In the genomic region with DNA sequence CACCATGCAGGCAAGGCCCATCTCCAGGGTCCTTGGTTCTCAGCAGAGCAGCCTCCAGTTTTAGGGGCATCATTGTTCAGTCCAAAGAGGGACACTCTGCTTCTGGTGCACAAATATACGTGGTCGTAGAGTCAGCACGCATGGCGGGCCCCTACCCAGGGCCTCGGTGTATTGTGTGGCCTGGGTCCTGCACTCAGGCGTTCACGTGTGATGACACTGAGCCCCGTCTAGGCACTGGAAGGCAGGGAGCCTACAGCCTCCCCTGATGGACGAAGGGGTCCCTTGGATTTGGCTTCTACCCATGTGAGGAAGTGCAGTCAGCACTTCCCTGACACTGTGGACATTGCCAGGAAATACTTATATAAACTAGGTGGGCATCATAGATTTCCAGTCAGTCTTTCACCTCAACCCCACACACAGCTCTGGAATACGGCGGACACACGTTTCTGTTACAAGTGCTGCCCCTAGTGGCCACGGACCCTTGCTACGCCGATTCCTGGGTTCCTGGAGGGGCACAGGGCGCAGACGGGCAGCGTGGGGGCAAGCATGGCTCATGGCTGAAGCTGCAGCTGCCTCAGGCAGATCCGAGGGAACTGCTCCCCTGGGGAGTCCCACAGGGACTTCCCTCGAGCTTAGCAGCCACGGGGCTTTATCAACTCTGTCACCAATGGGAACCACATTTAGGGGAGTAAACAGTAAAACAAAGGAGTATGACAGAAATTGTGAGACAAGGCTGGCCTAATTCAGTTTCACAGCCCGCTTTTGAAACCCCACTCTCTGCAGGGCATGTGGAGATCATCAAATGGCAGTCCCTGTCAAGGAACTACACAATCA, we compare ENCODE assay signal across 8 cellular contexts. TPM values are rescaled to one million over a fixed set of nuclear protein-coding genes. Genes with fewer than 3 reads are reported as not detected.
A peak's percentile ranks its signal among the peaks of the same experiment; 100 is the strongest.
DNase-seq lines count a peak whose midpoint lies in the region; ATAC-seq and TF ChIP-seq lines count a peak whose summit lies in the region.

No MANE protein-coding gene starts in this region.

- H2AFZ ChIP-seq in OCI-LY1 (ENCODE audit: low read length) (no peak overlapping the region), hepatocyte (no peak overlapping the region)

- H3K79me2 ChIP-seq in OCI-LY1 (ENCODE audit: insufficient read depth, low read length) (no peaks in the 10 kb centered on the region), hepatocyte (no peaks in the 10 kb centered on the region)

- H3K36me3 ChIP-seq in BE2C (peaks cover 18% of the 10 kb centered on the region), OCI-LY1 (ENCODE audit: insufficient read depth, low read length) (peaks cover 5% of the 10 kb centered on the region; the same call in 1 of the 2 replicates), hepatocyte (replicated peaks; ENCODE audit: insufficient read depth, low read depth) (no peaks in the 10 kb centered on the region)

- H3K4me3 ChIP-seq in BE2C (ENCODE audit: low read depth, low read length) (no peak overlapping the region), OCI-LY1 (ENCODE audit: low read depth, low read length, poor library complexity, severe bottlenecking) (no peak overlapping the region), hepatocyte (no peak overlapping the region)

- H3K4me2 ChIP-seq in OCI-LY1 (ENCODE audit: low read length) (no peak overlapping the region), hepatocyte (no peak overlapping the region)

- H4K20me1 ChIP-seq in OCI-LY1 (ENCODE audit: insufficient read depth, low read length), result no peaks in the 10 kb centered on the region
- no peaks in the 10 kb centered on the region for H4K20me1 ChIP-seq in hepatocyte (ENCODE audit: insufficient read depth, poor library complexity, severe bottlenecking)

- no peaks in the 10 kb centered on the region for H3K4me1 ChIP-seq in BE2C
- H3K4me1 ChIP-seq in OCI-LY1 (ENCODE audit: insufficient read depth, low read length, severe bottlenecking), result no peaks in the 10 kb centered on the region
- H3K4me1 ChIP-seq in hepatocyte (ENCODE audit: insufficient read depth), result no peaks in the 10 kb centered on the region

- H3K9ac ChIP-seq in OCI-LY1 (ENCODE audit: low read length), result no peak overlapping the region

- TF ChIP-seq CTCF in BE2C (IDR thresholded peaks at IDR 0.05; ENCODE audit: low read depth, low read length), result peak; percentile 72
- TF ChIP-seq CTCF in OCI-LY1 (IDR thresholded peaks at IDR 0.05; ENCODE audit: low read length), result peak; percentile 87
- peak; percentile 43 for TF ChIP-seq CTCF in hepatocyte (IDR thresholded peaks at IDR 0.05; ENCODE audit: poor library complexity)

- 83% methylated on average over 22 of the region's 22 CpGs for WGBS in hepatocyte (ENCODE audit: low lambda C conversion rate, missing lambda C conversion rate)

- H3K27me3 ChIP-seq in BE2C, result no peaks in the 10 kb centered on the region
- no peaks in the 10 kb centered on the region for H3K27me3 ChIP-seq in OCI-LY1 (ENCODE audit: insufficient read depth, low read length)
- H3K27me3 ChIP-seq in hepatocyte, result no peaks in the 10 kb centered on the region

- H3K9me3 ChIP-seq in BE2C, result no peaks in the 10 kb centered on the region
- H3K9me3 ChIP-seq in OCI-LY1 (ENCODE audit: low read length), result no peaks in the 10 kb centered on the region
- no peaks in the 10 kb centered on the region for H3K9me3 ChIP-seq in hepatocyte (ENCODE audit: low read depth)

- no peaks in the 10 kb centered on the region for H3K9me2 ChIP-seq in OCI-LY1 (ENCODE audit: low read depth, low read length)
- no peaks in the 10 kb centered on the region for H3K9me2 ChIP-seq in hepatocyte (replicated peaks; ENCODE audit: insufficient read depth)

- DNase-seq in BE2C (peak; percentile 76), hepatocyte (ENCODE audit: low spot score) (no peak), cerebellum (ENCODE audit: low spot score) (no peak), NK-92 (lab: John Stamatoyannopoulos, UW; ENCODE audit: unreplicated experiment) (no peak), GF-D8 (lab: John Stamatoyannopoulos, UW) (no peak)

- ATAC-seq in GM19043 (IDR thresholded peaks at IDR 0.05; ENCODE audit: low read depth, unreplicated experiment) (peak; percentile 72), HG03442 (IDR thresholded peaks at IDR 0.05; ENCODE audit: unreplicated experiment) (no peak)

- no peaks in the 10 kb centered on the region for H3F3A ChIP-seq in OCI-LY1 (ENCODE audit: insufficient read depth, low read length)

- no peak overlapping the region for H3K27ac ChIP-seq in OCI-LY1 (ENCODE audit: low read depth, low read length, poor library complexity, severe bottlenecking)
- H3K27ac ChIP-seq in hepatocyte, result no peak overlapping the region

RNA-seq across cellular contexts. Expression of gene AIFM2, which starts 25.4 kb away (rescaled TPM):
- 9.1 TPM for polyA plus RNA-seq in BE2C (2012; ENCODE audit: insufficient read depth, insufficient read length, low read depth)
- total RNA-seq in hepatocyte (7.9 and 8.6 TPM in 2 replicates), cerebellum (1.4 TPM)
- 11.8 and 16.1 TPM in 2 replicates for polyA plus RNA-seq in hepatocyte

RNA-seq across cellular contexts. Expression of gene TYSND1, which starts 39.3 kb away (rescaled TPM):
- polyA plus RNA-seq in BE2C (2012; ENCODE audit: insufficient read depth, insufficient read length, low read depth), result 7.8 TPM
- total RNA-seq in hepatocyte (12.1 and 12.6 TPM in 2 replicates), cerebellum (8.5 TPM)
- 13.3 and 22.0 TPM in 2 replicates for polyA plus RNA-seq in hepatocyte

RNA-seq across cellular contexts. Expression of gene MACROH2A2, which starts 54.5 kb away (rescaled TPM):
- 50.0 TPM for polyA plus RNA-seq in BE2C (2012; ENCODE audit: insufficient read depth, insufficient read length, low read depth)
- total RNA-seq in hepatocyte, result 47.2 and 50.1 TPM in 2 replicates
- polyA plus RNA-seq in hepatocyte, result 45.7 and 52.2 TPM in 2 replicates
- total RNA-seq in cerebellum, result 44.8 TPM
